In genomic region chr17:68257924-68258323, GRCh38 we compare ENCODE assay signal across 13 cellular contexts. TPM values are rescaled to one million over a fixed set of nuclear protein-coding genes. Genes with fewer than 3 reads are reported as not detected.
DNase-seq lines count a peak whose midpoint lies in the region; ATAC-seq, FAIRE-seq and TF ChIP-seq lines count a peak whose summit lies in the region.
"Had no signal": no experiment of that assay in that cellular context is flagged by ENCODE, and none has a peak within 500 bp of the region (broad histone marks: within the 10 kb centered on the region; RNA-seq: fewer than 3 reads in every experiment).

No MANE protein-coding gene starts in this region.

- no peaks in the 10 kb centered on the region for H3K9me1 ChIP-seq in K562 (ENCODE audit: control insufficient read depth, insufficient read depth, low read length)

- no peak for ATAC-seq in K562
- peak; percentile 54 for ATAC-seq in stimulated activated naive CD8-positive, alpha-beta T cell treated with anti-CD3 and anti-CD28 coated beads, Interleukin-15, amount 100 ng/mL, for 72 hours
- ATAC-seq in left ventricle myocardium superior, result no peak

- peak overlapping the region; percentile 86 for H3K27ac ChIP-seq in OCI-LY1 (ENCODE audit: low read depth, low read length, poor library complexity, severe bottlenecking)
- no peak overlapping the region for H3K27ac ChIP-seq in K562 (ENCODE audit: extremely low read depth, low read depth, low read length)

- H3K9me3 Mint-ChIP-seq in activated T-cell treated with anti-CD3 and anti-CD28 coated beads, Interleukin-2, amount 50 U/mL, for 24 hours, result peaks cover 2% of the 10 kb centered on the region
- H3K9me3 Mint-ChIP-seq in stimulated activated naive CD8-positive, alpha-beta T cell treated with anti-CD3 and anti-CD28 coated beads, Interleukin-15, amount 100 ng/mL, for 72 hours, result no peaks in the 10 kb centered on the region

- no peak for TF ChIP-seq CTCF in OCI-LY1 (IDR thresholded peaks at IDR 0.05; ENCODE audit: low read length)
- no peak for TF ChIP-seq CTCF in K562 (IDR thresholded peaks at IDR 0.05 in 2 of 3, conservative IDR thresholded peaks at IDR 0.05 in 1 of 3; ENCODE audit: insufficient read depth in 2 of 3, low read depth in 1 of 3, low read length in 3 of 3)

- no peak for FAIRE-seq in K562 (lab: Jason Lieb, UNC)
- FAIRE-seq: GM12891 had no signal

- H3F3A ChIP-seq in OCI-LY1 (ENCODE audit: insufficient read depth, low read length), result peaks cover 7% of the 10 kb centered on the region; the same call in 1 of the 2 replicates

- intact Hi-C loops in K562 (cut with micrococcal nuclease), result no loop called here
- intact Hi-C loops in left ventricle myocardium superior (cut with micrococcal nuclease), result no loop called here

- no peak for DNase-seq in activated T-cell treated with anti-CD3 and anti-CD28 coated beads, Interleukin-2, amount 50 U/mL, for 24 hours
- DNase-seq in activated T-cell treated with anti-CD3 and anti-CD28 coated beads, Interleukin-2, amount 50 U/mL, for 48 hours, result no peak
- no peak for DNase-seq in K562 (ENCODE audit: extremely low read depth in 1 of 4, low spot score in 3 of 4)
- DNase-seq in stimulated activated naive CD8-positive, alpha-beta T cell treated with anti-CD3 and anti-CD28 coated beads, Interleukin-15, amount 100 ng/mL, for 72 hours, result no peak
- DNase-seq in pons (ENCODE audit: low spot score), result no peak
- no peak for DNase-seq in left ventricle myocardium superior
- no peak for DNase-seq in MG63
- DNase-seq: mammary epithelial cell; stimulated activated CD4-positive, alpha-beta T cell treated with anti-CD3 and anti-CD28 coated beads, Interleukin-15, amount 100 ng/mL, for 24 hours had no signal

- POLR2A ChIA-PET in K562 (lab: Yijun Ruan, JAX), result no interaction called here

- H4K20me1 ChIP-seq in OCI-LY1 (ENCODE audit: insufficient read depth, low read length) (no peaks in the 10 kb centered on the region), K562 (replicated peaks; ENCODE audit: control insufficient read depth, insufficient read depth, low read length) (no peaks in the 10 kb centered on the region)

- H3K4me3 ChIP-seq in OCI-LY1 (ENCODE audit: low read depth, low read length, poor library complexity, severe bottlenecking) (no peak overlapping the region), K562 (no peak overlapping the region), MG63 (no peak overlapping the region)

- BruUV-seq in K562 (replicated peaks; lab: Mats Ljungman, UMichigan), result no TSS peak

- H3K9me2 ChIP-seq in OCI-LY1 (ENCODE audit: low read depth, low read length), result no peaks in the 10 kb centered on the region

- H3K4me1 ChIP-seq in OCI-LY1 (ENCODE audit: insufficient read depth, low read length, severe bottlenecking), result peaks cover 66% of the 10 kb centered on the region
- H3K4me1 ChIP-seq in K562 (replicated peaks in 1 of 2; ENCODE audit: control insufficient read depth in 2 of 2, insufficient read depth in 2 of 2, low read length in 2 of 2), result peaks cover 0 to 13% of the 10 kb centered on the region in 2 experiments; a peak in 3 of 5 replicates
- H3K4me1 ChIP-seq: parathyroid adenoma had no signal

- no peak overlapping the region; the same call in 1 of the 2 replicates for H3K9ac ChIP-seq in OCI-LY1 (ENCODE audit: low read length)
- no peak overlapping the region for H3K9ac ChIP-seq in K562 (ENCODE audit: insufficient read depth in 1 of 2, low read depth in 2 of 2, low read length in 2 of 2)
- H3K9ac ChIP-seq: parathyroid adenoma had no signal

- no peaks in the 10 kb centered on the region for H3K27me3 Mint-ChIP-seq in activated T-cell treated with anti-CD3 and anti-CD28 coated beads, Interleukin-2, amount 50 U/mL, for 24 hours
- no peaks in the 10 kb centered on the region for H3K27me3 Mint-ChIP-seq in stimulated activated naive CD8-positive, alpha-beta T cell treated with anti-CD3 and anti-CD28 coated beads, Interleukin-15, amount 100 ng/mL, for 72 hours

- in situ Hi-C loops in K562 (cut with MboI), result loop anchor here (25.0 kb wide), 1 partner anchor 504 kb away; no protein-coding TSS in a partner anchor

- H3K79me2 ChIP-seq in OCI-LY1 (ENCODE audit: insufficient read depth, low read length), result no peaks in the 10 kb centered on the region
- H3K79me2 ChIP-seq in K562 (ENCODE audit: control insufficient read depth, insufficient read depth, low read length), result no peaks in the 10 kb centered on the region
- H3K79me2 ChIP-seq: parathyroid adenoma had no signal

- CTCF ChIA-PET in K562 (lab: Yijun Ruan, JAX; ENCODE audit: low intra/inter-chr PET ratio), result no interaction called here

- H3K27me3 ChIP-seq in OCI-LY1 (ENCODE audit: insufficient read depth, low read length) (no peaks in the 10 kb centered on the region), K562 (ENCODE audit: control insufficient read depth in 2 of 2, insufficient read depth in 2 of 2, low read length in 2 of 2) (no peaks in the 10 kb centered on the region), MG63 (no peaks in the 10 kb centered on the region)
- H3K27me3 ChIP-seq: ascending aorta had no signal

- no peak for TF ChIP-seq EP300 in K562 (IDR thresholded peaks at IDR 0.05; ENCODE audit: low read length)

- peaks cover 52% of the 10 kb centered on the region for H3K36me3 Mint-ChIP-seq in activated T-cell treated with anti-CD3 and anti-CD28 coated beads, Interleukin-2, amount 50 U/mL, for 24 hours (ENCODE audit: low read depth)

- no peak for TF ChIP-seq RAD21 in K562 (CRISPR knock-in tag; conservative IDR thresholded peaks at IDR 0.05 in 1 of 2, IDR thresholded peaks at IDR 0.05 in 1 of 2)

- H3K4me2 ChIP-seq in OCI-LY1 (ENCODE audit: low read length) (no peak overlapping the region), K562 (ENCODE audit: insufficient read depth, low read length) (no peak overlapping the region)

- peak overlapping the region; percentile 94 for H3K27ac Mint-ChIP-seq in activated T-cell treated with anti-CD3 and anti-CD28 coated beads, Interleukin-2, amount 50 U/mL, for 24 hours
- peak overlapping the region; percentile 97 to 99 for H3K27ac Mint-ChIP-seq in stimulated activated naive CD8-positive, alpha-beta T cell treated with anti-CD3 and anti-CD28 coated beads, Interleukin-15, amount 100 ng/mL, for 72 hours

- TF ChIP-seq POLR2A in K562 (conservative IDR thresholded peaks at IDR 0.05), result no peak

- no peaks in the 10 kb centered on the region for H3K9me3 ChIP-seq in OCI-LY1 (ENCODE audit: low read length)
- H3K9me3 ChIP-seq in K562 (replicated peaks; ENCODE audit: control insufficient read depth, insufficient read depth, low read depth, low read length), result no peaks in the 10 kb centered on the region
- H3K9me3 ChIP-seq in MG63, result no peaks in the 10 kb centered on the region
- H3K9me3 ChIP-seq: ascending aorta had no signal

- H3K4me1 Mint-ChIP-seq in activated T-cell treated with anti-CD3 and anti-CD28 coated beads, Interleukin-2, amount 50 U/mL, for 24 hours (ENCODE audit: low read depth), result peaks cover 82% of the 10 kb centered on the region
- peaks cover 90% of the 10 kb centered on the region for H3K4me1 Mint-ChIP-seq in stimulated activated naive CD8-positive, alpha-beta T cell treated with anti-CD3 and anti-CD28 coated beads, Interleukin-15, amount 100 ng/mL, for 72 hours

- H3K36me3 ChIP-seq in OCI-LY1 (ENCODE audit: insufficient read depth, low read length) (peaks cover 46% of the 10 kb centered on the region; the same call in 1 of the 2 replicates), K562 (ENCODE audit: control insufficient read depth, insufficient read depth, low read length) (peaks cover 3% of the 10 kb centered on the region; the same call in 1 of the 3 replicates), MG63 (peaks cover 29% of the 10 kb centered on the region)

- H3K4me3 Mint-ChIP-seq in activated T-cell treated with anti-CD3 and anti-CD28 coated beads, Interleukin-2, amount 50 U/mL, for 24 hours, result peak overlapping the region; percentile 41
- peak overlapping the region; percentile 8 to 74 for H3K4me3 Mint-ChIP-seq in stimulated activated naive CD8-positive, alpha-beta T cell treated with anti-CD3 and anti-CD28 coated beads, Interleukin-15, amount 100 ng/mL, for 72 hours

- no peak overlapping the region for H2AFZ ChIP-seq in OCI-LY1 (ENCODE audit: low read length)
- no peak overlapping the region for H2AFZ ChIP-seq in K562 (ENCODE audit: low read depth, low read length)

RNA-seq across cellular contexts. Expression of gene AMZ2, which starts 10.1 kb away (rescaled TPM):
- total RNA-seq in K562 (2011; cell fraction: chromatin; rRNA removed; ENCODE audit: low replicate concordance), result 14.4 and 17.0 TPM in 2 replicates
- 12.1 and 12.7 TPM in 2 replicates for total RNA-seq in K562 (2011; cell fraction: nucleolus; rRNA removed)
- total RNA-seq in K562 (2011; cell fraction: nucleoplasm; rRNA removed), result 14.9 and 16.1 TPM in 2 replicates
- total RNA-seq in K562 (2014; rRNA removed) (22.6 and 30.9 TPM in 2 replicates), K562 (2014; rRNA removed; fragmentation: Illumina TruSeq; extraction: Trizol) (52.6 and 57.9 TPM in 2 replicates), K562 (2015; rRNA removed; fragmentation: Illumina TruSeq; extraction: Trizol) (44.8 and 47.0 TPM in 2 replicates), K562 (2021) (41.1 and 43.2 TPM in 2 replicates), left ventricle myocardium superior (92.1 TPM)
- polyA plus RNA-seq in K562 (2011; rRNA removed) (54.0 and 59.2 TPM in 2 replicates), K562 (2014; fragmentation: Illumina TruSeq; extraction: Trizol) (75.2 and 92.2 TPM in 2 replicates), K562 (2014; fragmentation: Nextera tagmentation; extraction: Ambion mirVana) (10 to 100 TPM; 56.9 to 74.5 TPM), K562 (2014; rRNA removed) (34.8 and 41.8 TPM in 2 replicates)
- polyA plus RNA-seq in K562 (2011; cell fraction: cytosol; rRNA removed), result 29.8 and 49.7 TPM in 2 replicates
- polyA plus RNA-seq in K562 (2011; cell fraction: nucleus; rRNA removed), result 38.0 and 55.7 TPM in 2 replicates
- 51.0 and 61.3 TPM in 2 replicates for polyA plus RNA-seq in K562 (2012)
- 32.1 and 35.0 TPM in 2 replicates for polyA minus RNA-seq in K562 (2011; rRNA and poly(A)+ RNA removed)
- polyA minus RNA-seq in K562 (2011; cell fraction: cytosol; rRNA and poly(A)+ RNA removed), result 8.7 and 11.4 TPM in 2 replicates
- polyA minus RNA-seq in K562 (2011; cell fraction: nucleus; rRNA and poly(A)+ RNA removed), result 9.0 and 16.4 TPM in 2 replicates
- 174 and 187 TPM in 2 replicates for total RNA-seq in MG63 (2014; rRNA removed; shearing (Covaris generic); ENCODE audit: low replicate concordance)

RNA-seq across cellular contexts. Expression of gene SLC16A6, which starts 33.0 kb away (rescaled TPM):
- total RNA-seq in K562 (2011; cell fraction: chromatin; rRNA removed; ENCODE audit: low replicate concordance), result 0.14 and 0.33 TPM in 2 replicates
- 0.17 TPM in 1 of 2 replicates, not detected in the other for total RNA-seq in K562 (2011; cell fraction: nucleolus; rRNA removed)
- 0.23 and 0.51 TPM in 2 replicates for total RNA-seq in K562 (2011; cell fraction: nucleoplasm; rRNA removed)
- total RNA-seq in K562 (2014; rRNA removed) (0.04 and 0.05 TPM in 2 replicates), K562 (2014; rRNA removed; fragmentation: Illumina TruSeq; extraction: Trizol) (0.15 and 0.26 TPM in 2 replicates), K562 (2015; rRNA removed; fragmentation: Illumina TruSeq; extraction: Trizol) (0.11 and 0.15 TPM in 2 replicates), K562 (2021) (0.16 and 0.42 TPM in 2 replicates), left ventricle myocardium superior (not detected)
- polyA plus RNA-seq in K562 (2011; rRNA removed) (0.05 and 0.11 TPM in 2 replicates), K562 (2014; fragmentation: Illumina TruSeq; extraction: Trizol) (0.11 and 0.31 TPM in 2 replicates), K562 (2014; fragmentation: Nextera tagmentation; extraction: Ambion mirVana) (under 1 TPM; 0.08 to 0.27 TPM), K562 (2014; rRNA removed) (0.07 and 0.15 TPM in 2 replicates)
- polyA plus RNA-seq in K562 (2011; cell fraction: cytosol; rRNA removed), result 0.04 TPM in 1 of 2 replicates, not detected in the other
- polyA plus RNA-seq in K562 (2011; cell fraction: nucleus; rRNA removed), result 0.10 and 0.11 TPM in 2 replicates
- polyA plus RNA-seq in K562 (2012), result 0.17 and 0.21 TPM in 2 replicates
- 0.39 TPM in 1 of 2 replicates, not detected in the other for polyA minus RNA-seq in K562 (2011; rRNA and poly(A)+ RNA removed)
- polyA minus RNA-seq in K562 (2011; cell fraction: cytosol; rRNA and poly(A)+ RNA removed), result 0.67 and 1.3 TPM in 2 replicates
- polyA minus RNA-seq in K562 (2011; cell fraction: nucleus; rRNA and poly(A)+ RNA removed), result 0.27 TPM in 1 of 2 replicates, not detected in the other
- 0.79 and 1.9 TPM in 2 replicates for total RNA-seq in MG63 (2014; rRNA removed; shearing (Covaris generic); ENCODE audit: low replicate concordance)
- total RNA-seq: ascending aorta had no signal
- polyA plus RNA-seq: mammary epithelial cell had no signal

RNA-seq across cellular contexts. Expression of gene ARSG, which starts 33.4 kb away (rescaled TPM):
- total RNA-seq in K562 (2011; cell fraction: chromatin; rRNA removed; ENCODE audit: low replicate concordance), result 5.9 and 6.9 TPM in 2 replicates
- 2.2 and 3.3 TPM in 2 replicates for total RNA-seq in K562 (2011; cell fraction: nucleolus; rRNA removed)
- total RNA-seq in K562 (2011; cell fraction: nucleoplasm; rRNA removed), result 3.2 and 7.3 TPM in 2 replicates
- total RNA-seq in K562 (2014; rRNA removed), result 1.7 and 1.8 TPM in 2 replicates
- total RNA-seq in K562 (2014; rRNA removed; fragmentation: Illumina TruSeq; extraction: Trizol), result 2.1 and 3.1 TPM in 2 replicates
- total RNA-seq in K562 (2015; rRNA removed; fragmentation: Illumina TruSeq; extraction: Trizol), result 1.6 and 2.1 TPM in 2 replicates
- 1.1 and 1.6 TPM in 2 replicates for total RNA-seq in K562 (2021)
- polyA plus RNA-seq in K562 (2011; rRNA removed), result 0.64 and 1.4 TPM in 2 replicates
- polyA plus RNA-seq in K562 (2011; cell fraction: cytosol; rRNA removed), result 1.3 and 1.8 TPM in 2 replicates
- 1.6 and 1.9 TPM in 2 replicates for polyA plus RNA-seq in K562 (2011; cell fraction: nucleus; rRNA removed)
- polyA plus RNA-seq in K562 (2012), result 1.5 and 2.5 TPM in 2 replicates
- polyA plus RNA-seq in K562 (2014; fragmentation: Illumina TruSeq; extraction: Trizol), result 3.8 and 5.6 TPM in 2 replicates
- 1 to 10 TPM; 1.0 to 1.8 TPM for polyA plus RNA-seq in K562 (2014; fragmentation: Nextera tagmentation; extraction: Ambion mirVana)
- polyA plus RNA-seq in K562 (2014; rRNA removed), result 3.7 and 3.8 TPM in 2 replicates
- 1.3 and 3.0 TPM in 2 replicates for polyA minus RNA-seq in K562 (2011; rRNA and poly(A)+ RNA removed)
- not detected in 2 replicates for polyA minus RNA-seq in K562 (2011; cell fraction: cytosol; rRNA and poly(A)+ RNA removed)
- polyA minus RNA-seq in K562 (2011; cell fraction: nucleus; rRNA and poly(A)+ RNA removed), result 0.81 and 1.9 TPM in 2 replicates
- 3.3 TPM for total RNA-seq in left ventricle myocardium superior
- 2.3 and 3.0 TPM in 2 replicates for total RNA-seq in MG63 (2014; rRNA removed; shearing (Covaris generic); ENCODE audit: low replicate concordance)
